Comparison of ENCODE assay signal across 1 cellular context in genomic region chr1:109162626-109163025, GRCh38.
TF ChIP-seq lines count a peak whose summit lies in the region.

No MANE protein-coding gene starts in this region.

TF ChIP-seq in H1, 55 proteins besides CTCF, POLR2A, EP300 and RAD21:
- TF ChIP-seq HDAC6 (IDR thresholded peaks at IDR 0.05; ENCODE audit: low read depth, low read length) (no peak), TBP (IDR thresholded peaks at IDR 0.05; ENCODE audit: low read depth, low read length) (no peak), RXRA (IDR thresholded peaks at IDR 0.05; ENCODE audit: insufficient read depth, low read depth, low read length) (no peak), FOSL1 (IDR thresholded peaks at IDR 0.05; ENCODE audit: insufficient read depth, low read depth, low read length) (no peak), YY1 (IDR thresholded peaks at IDR 0.05; ENCODE audit: low read depth, low read length) (no peak), NRF1 (IDR thresholded peaks at IDR 0.05; ENCODE audit: low read depth, low read length) (no peak), JUND (IDR thresholded peaks at IDR 0.05; ENCODE audit: low read length) (no peak), CHD1 (IDR thresholded peaks at IDR 0.05; ENCODE audit: low read depth, low read length) (no peak), GTF2F1 (IDR thresholded peaks at IDR 0.05; ENCODE audit: borderline replicate concordance, low read depth, low read length) (no peak), RNF2 (IDR thresholded peaks at IDR 0.05; ENCODE audit: borderline replicate concordance, low read depth, low read length, missing control alignments, poor library complexity, severe bottlenecking) (no peak), GABPA (IDR thresholded peaks at IDR 0.05; ENCODE audit: borderline replicate concordance, insufficient read depth, low read length) (no peak)
- TF ChIP-seq, protein P1, sequence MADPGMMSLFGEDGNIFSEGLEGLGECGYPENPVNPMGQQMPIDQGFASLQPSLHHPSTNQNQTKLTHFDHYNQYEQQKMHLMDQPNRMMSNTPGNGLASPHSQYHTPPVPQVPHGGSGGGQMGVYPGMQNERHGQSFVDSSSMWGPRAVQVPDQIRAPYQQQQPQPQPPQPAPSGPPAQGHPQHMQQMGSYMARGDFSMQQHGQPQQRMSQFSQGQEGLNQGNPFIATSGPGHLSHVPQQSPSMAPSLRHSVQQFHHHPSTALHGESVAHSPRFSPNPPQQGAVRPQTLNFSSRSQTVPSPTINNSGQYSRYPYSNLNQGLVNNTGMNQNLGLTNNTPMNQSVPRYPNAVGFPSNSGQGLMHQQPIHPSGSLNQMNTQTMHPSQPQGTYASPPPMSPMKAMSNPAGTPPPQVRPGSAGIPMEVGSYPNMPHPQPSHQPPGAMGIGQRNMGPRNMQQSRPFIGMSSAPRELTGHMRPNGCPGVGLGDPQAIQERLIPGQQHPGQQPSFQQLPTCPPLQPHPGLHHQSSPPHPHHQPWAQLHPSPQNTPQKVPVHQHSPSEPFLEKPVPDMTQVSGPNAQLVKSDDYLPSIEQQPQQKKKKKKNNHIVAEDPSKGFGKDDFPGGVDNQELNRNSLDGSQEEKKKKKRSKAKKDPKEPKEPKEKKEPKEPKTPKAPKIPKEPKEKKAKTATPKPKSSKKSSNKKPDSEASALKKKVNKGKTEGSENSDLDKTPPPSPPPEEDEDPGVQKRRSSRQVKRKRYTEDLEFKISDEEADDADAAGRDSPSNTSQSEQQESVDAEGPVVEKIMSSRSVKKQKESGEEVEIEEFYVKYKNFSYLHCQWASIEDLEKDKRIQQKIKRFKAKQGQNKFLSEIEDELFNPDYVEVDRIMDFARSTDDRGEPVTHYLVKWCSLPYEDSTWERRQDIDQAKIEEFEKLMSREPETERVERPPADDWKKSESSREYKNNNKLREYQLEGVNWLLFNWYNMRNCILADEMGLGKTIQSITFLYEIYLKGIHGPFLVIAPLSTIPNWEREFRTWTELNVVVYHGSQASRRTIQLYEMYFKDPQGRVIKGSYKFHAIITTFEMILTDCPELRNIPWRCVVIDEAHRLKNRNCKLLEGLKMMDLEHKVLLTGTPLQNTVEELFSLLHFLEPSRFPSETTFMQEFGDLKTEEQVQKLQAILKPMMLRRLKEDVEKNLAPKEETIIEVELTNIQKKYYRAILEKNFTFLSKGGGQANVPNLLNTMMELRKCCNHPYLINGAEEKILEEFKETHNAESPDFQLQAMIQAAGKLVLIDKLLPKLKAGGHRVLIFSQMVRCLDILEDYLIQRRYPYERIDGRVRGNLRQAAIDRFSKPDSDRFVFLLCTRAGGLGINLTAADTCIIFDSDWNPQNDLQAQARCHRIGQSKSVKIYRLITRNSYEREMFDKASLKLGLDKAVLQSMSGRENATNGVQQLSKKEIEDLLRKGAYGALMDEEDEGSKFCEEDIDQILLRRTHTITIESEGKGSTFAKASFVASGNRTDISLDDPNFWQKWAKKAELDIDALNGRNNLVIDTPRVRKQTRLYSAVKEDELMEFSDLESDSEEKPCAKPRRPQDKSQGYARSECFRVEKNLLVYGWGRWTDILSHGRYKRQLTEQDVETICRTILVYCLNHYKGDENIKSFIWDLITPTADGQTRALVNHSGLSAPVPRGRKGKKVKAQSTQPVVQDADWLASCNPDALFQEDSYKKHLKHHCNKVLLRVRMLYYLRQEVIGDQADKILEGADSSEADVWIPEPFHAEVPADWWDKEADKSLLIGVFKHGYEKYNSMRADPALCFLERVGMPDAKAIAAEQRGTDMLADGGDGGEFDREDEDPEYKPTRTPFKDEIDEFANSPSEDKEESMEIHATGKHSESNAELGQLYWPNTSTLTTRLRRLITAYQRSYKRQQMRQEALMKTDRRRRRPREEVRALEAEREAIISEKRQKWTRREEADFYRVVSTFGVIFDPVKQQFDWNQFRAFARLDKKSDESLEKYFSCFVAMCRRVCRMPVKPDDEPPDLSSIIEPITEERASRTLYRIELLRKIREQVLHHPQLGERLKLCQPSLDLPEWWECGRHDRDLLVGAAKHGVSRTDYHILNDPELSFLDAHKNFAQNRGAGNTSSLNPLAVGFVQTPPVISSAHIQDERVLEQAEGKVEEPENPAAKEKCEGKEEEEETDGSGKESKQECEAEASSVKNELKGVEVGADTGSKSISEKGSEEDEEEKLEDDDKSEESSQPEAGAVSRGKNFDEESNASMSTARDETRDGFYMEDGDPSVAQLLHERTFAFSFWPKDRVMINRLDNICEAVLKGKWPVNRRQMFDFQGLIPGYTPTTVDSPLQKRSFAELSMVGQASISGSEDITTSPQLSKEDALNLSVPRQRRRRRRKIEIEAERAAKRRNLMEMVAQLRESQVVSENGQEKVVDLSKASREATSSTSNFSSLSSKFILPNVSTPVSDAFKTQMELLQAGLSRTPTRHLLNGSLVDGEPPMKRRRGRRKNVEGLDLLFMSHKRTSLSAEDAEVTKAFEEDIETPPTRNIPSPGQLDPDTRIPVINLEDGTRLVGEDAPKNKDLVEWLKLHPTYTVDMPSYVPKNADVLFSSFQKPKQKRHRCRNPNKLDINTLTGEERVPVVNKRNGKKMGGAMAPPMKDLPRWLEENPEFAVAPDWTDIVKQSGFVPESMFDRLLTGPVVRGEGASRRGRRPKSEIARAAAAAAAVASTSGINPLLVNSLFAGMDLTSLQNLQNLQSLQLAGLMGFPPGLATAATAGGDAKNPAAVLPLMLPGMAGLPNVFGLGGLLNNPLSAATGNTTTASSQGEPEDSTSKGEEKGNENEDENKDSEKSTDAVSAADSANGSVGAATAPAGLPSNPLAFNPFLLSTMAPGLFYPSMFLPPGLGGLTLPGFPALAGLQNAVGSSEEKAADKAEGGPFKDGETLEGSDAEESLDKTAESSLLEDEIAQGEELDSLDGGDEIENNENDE (IDR thresholded peaks at IDR 0.05; ENCODE audit: insufficient replicate concordance, low read length): no peak
